In the genomic region with DNA sequence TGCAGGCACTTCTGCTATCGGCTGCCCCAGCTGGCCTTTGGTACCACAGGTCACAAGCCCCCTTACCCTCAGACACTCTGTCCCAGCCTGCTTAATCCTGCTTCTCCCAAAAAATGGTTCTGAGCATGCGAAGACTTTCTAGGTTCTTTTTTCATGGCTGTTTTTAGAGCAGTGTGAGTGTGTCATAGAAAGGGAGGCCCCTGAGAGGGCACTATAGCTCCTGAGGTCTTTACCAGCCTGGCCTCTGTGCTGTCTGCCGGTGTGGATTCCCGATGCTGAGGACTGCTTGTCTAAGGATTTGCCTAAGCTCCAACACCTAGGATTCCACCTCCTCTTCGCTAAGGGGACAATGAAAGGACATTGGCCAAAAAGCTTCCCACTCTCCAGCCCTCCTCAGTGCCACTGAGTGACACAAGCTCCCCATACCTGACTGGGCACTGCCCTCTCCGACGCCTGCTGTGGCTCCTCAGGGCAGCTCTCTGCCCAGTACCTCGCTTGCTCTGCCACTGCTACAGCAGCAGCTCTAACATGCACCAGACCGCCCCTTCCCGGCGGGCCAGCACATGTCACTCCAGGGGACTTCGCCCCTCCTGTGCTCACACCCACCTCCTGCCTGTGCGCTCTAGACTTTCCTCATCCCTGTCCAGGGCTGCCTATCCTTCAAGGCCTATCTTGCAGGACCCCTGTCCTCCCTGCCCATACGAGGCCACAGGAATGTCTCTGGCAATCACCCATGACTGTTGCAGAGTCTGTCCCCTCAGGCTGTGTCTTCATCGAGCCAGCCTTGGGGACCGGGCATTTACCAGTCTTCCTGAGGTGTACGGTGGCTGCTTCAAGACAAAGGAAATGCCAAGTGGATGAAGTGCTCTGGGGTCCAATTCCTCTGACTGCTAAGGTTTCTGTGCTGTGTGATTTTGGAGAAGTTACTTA, we compare ENCODE assay signal across 9 cellular contexts. TPM values are rescaled to one million over a fixed set of nuclear protein-coding genes. Genes with fewer than 3 reads are reported as not detected.
DNase-seq lines count a peak whose midpoint lies in the region; ATAC-seq and TF ChIP-seq lines count a peak whose summit lies in the region.
"Had no signal": no experiment of that assay in that cellular context is flagged by ENCODE, and none has a peak within 500 bp of the region (broad histone marks: within the 10 kb centered on the region; RNA-seq: fewer than 3 reads in every experiment).

No MANE protein-coding gene starts in this region.

- no peak overlapping the region for H3K9ac ChIP-seq in OCI-LY3 (ENCODE audit: low read length)

- peaks cover 3% of the 10 kb centered on the region for H3K36me3 ChIP-seq in cardiac muscle cell
- H3K36me3 ChIP-seq in OCI-LY3 (replicated peaks; ENCODE audit: low read depth, low read length), result peaks cover 52% of the 10 kb centered on the region
- H3K36me3 ChIP-seq in uterus, result no peaks in the 10 kb centered on the region

- ATAC-seq in esophagus mucosa, result peak; percentile 35

- DNase-seq in cardiac muscle cell (ENCODE audit: low read depth in 1 of 2, low spot score in 1 of 2) (no peak), cardiac septum (ENCODE audit: low spot score) (no peak), uterus (no peak), RKO (ENCODE audit: low spot score) (no peak), amniotic stem cell (lab: John Stamatoyannopoulos, UW) (no peak)
- no peak for DNase-seq in activated effector memory CD4-positive, alpha-beta T cell treated with Interleukin-2 at 50 U/mL for 16 hours
- DNase-seq: NCI-H2081 had no signal

- no peaks in the 10 kb centered on the region for H3K9me3 ChIP-seq in cardiac muscle cell (ENCODE audit: low read depth)
- no peaks in the 10 kb centered on the region for H3K9me3 ChIP-seq in OCI-LY3 (ENCODE audit: insufficient read depth, low read length)
- no peaks in the 10 kb centered on the region for H3K9me3 ChIP-seq in uterus

- intact Hi-C loops in cardiac septum (cut with DNase I) (no loop called here), uterus (cut with DNase I; ENCODE audit: low total_unique reads) (no loop called here)

- H3K27ac ChIP-seq in cardiac muscle cell (peak overlapping the region; percentile 57), OCI-LY3 (ENCODE audit: low read length) (no peak overlapping the region), uterus (peak overlapping the region; percentile 4 to 51)

- H3K4me1 ChIP-seq in cardiac muscle cell (ENCODE audit: low read depth) (peaks cover 59% of the 10 kb centered on the region), OCI-LY3 (ENCODE audit: low read length) (peaks cover 22% of the 10 kb centered on the region), uterus (peaks cover 4 to 10% of the 10 kb centered on the region in 2 donors)

- no peak for TF ChIP-seq POLR2A in uterus (IDR thresholded peaks at IDR 0.05)

- TF ChIP-seq CTCF in cardiac muscle cell (IDR thresholded peaks at IDR 0.05; ENCODE audit: low read depth, low read length) (no peak), OCI-LY3 (IDR thresholded peaks at IDR 0.05; ENCODE audit: low read depth, low read length) (no peak), uterus (IDR thresholded peaks at IDR 0.05) (no peak)

- peaks cover 62% of the 10 kb centered on the region for H3K79me2 ChIP-seq in OCI-LY3 (ENCODE audit: low read length)

- no peak overlapping the region for H2AFZ ChIP-seq in OCI-LY3 (ENCODE audit: low read depth, low read length)

- H3K4me3 ChIP-seq in cardiac muscle cell, result no peak overlapping the region
- H3K4me3 ChIP-seq in OCI-LY3 (ENCODE audit: low read length), result 0 out of 2 replicates have a peak overlapping the region, but pooled peaks have one; percentile 32
- H3K4me3 ChIP-seq in uterus, result no peak overlapping the region

- H3K27me3 ChIP-seq in cardiac muscle cell, result no peaks in the 10 kb centered on the region
- no peaks in the 10 kb centered on the region for H3K27me3 ChIP-seq in OCI-LY3 (ENCODE audit: low read depth, low read length)
- H3K27me3 ChIP-seq in uterus, result no peaks in the 10 kb centered on the region

- H4K20me1 ChIP-seq in OCI-LY3 (ENCODE audit: insufficient read depth, low read length), result peaks cover 63% of the 10 kb centered on the region

- H3K4me2 ChIP-seq in OCI-LY3 (ENCODE audit: low read length), result peak overlapping the region; percentile 50

RNA-seq across cellular contexts. Expression of gene MACROH2A1, which starts 21.0 kb away (rescaled TPM):
- total RNA-seq in cardiac muscle cell (584 and 644 TPM in 2 replicates), cardiac septum (112 TPM), esophagus mucosa (196 TPM), uterus (100 to 1,000 TPM; 121 to 200 (median 141) TPM)
- polyA plus RNA-seq in cardiac muscle cell, result 327 and 386 TPM in 2 replicates
